In genomic region chr12:14167005-14167628, GRCh38 we compare ENCODE assay signal across 1 cellular context.
TF ChIP-seq lines count a peak whose summit lies in the region.

No MANE protein-coding gene starts in this region.

TF ChIP-seq in GM23338, 12 proteins besides CTCF, POLR2A, EP300 and RAD21 (continued from another document):
- no peak for TF ChIP-seq EZH2 (IDR thresholded peaks at IDR 0.05; ENCODE audit: low read depth, unreplicated experiment)
- no peak for TF ChIP-seq JUNB (IDR thresholded peaks at IDR 0.05; ENCODE audit: unreplicated experiment)
- TF ChIP-seq ZNF114 (CRISPR knock-in tag; IDR thresholded peaks at IDR 0.05), result no peak
